ENCODE assay signal across 1 cellular context in the genomic region with DNA sequence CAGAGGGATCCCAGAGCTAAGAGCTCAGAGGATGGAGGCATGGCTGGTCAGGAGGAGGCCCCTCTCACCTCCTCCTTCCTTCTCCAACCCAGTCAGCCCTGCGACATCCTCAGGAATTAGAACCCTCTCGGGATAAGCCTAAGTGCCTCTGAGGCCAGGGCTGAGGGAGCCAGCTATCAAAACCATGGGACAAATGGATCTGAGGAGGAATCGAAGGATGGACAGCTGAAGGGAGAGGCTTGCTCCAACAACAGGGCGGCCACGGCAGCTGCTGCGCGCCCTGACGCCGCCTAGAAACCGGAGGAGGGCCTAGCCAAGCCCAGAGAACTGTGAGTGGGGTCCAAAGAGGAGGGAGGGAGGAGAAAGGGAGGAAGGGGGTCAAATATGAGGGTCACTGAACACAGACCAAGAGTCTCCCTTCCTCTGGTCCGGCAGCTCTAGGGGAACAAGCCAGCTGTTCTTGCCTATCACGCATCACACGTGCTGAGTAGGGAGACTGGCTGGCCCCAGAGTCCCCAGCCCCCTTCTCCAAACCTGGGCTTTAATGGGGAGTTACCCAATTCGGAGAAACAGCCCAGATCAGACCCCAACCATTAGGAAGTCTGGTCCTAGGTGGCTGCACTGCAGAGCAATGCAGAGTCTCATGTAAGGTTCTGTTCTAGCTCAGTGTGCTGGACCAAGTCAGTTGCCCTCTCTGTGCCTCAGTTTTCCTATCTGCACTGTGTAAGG.
TF ChIP-seq lines count a peak whose summit lies in the region.

No MANE protein-coding gene starts in this region.

TF ChIP-seq in WTC11, 78 proteins besides CTCF, POLR2A, EP300 and RAD21 (continued from another document):
- TF ChIP-seq, protein P1, sequence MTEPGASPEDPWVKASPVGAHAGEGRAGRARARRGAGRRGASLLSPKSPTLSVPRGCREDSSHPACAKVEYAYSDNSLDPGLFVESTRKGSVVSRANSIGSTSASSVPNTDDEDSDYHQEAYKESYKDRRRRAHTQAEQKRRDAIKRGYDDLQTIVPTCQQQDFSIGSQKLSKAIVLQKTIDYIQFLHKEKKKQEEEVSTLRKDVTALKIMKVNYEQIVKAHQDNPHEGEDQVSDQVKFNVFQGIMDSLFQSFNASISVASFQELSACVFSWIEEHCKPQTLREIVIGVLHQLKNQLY (CRISPR knock-in tag; IDR thresholded peaks at IDR 0.05): no peak
- TF ChIP-seq ZNF232 (CRISPR knock-in tag; IDR thresholded peaks at IDR 0.05) (no peak), MXD4 (CRISPR knock-in tag; IDR thresholded peaks at IDR 0.05; ENCODE audit: borderline replicate concordance) (no peak), EMX1 (CRISPR knock-in tag; IDR thresholded peaks at IDR 0.05) (no peak), SOX15 (CRISPR knock-in tag; IDR thresholded peaks at IDR 0.05) (no peak), JAZF1 (CRISPR knock-in tag; IDR thresholded peaks at IDR 0.05) (no peak), GABPB1 (CRISPR knock-in tag; IDR thresholded peaks at IDR 0.05) (no peak), ZNF138 (CRISPR knock-in tag; conservative IDR thresholded peaks at IDR 0.05) (no peak), CBFB (CRISPR knock-in tag; IDR thresholded peaks at IDR 0.05; ENCODE audit: low read depth) (no peak), HMGA2 (CRISPR knock-in tag; IDR thresholded peaks at IDR 0.05) (no peak), CREM (CRISPR knock-in tag; IDR thresholded peaks at IDR 0.05) (no peak), RELA (CRISPR knock-in tag; IDR thresholded peaks at IDR 0.05; ENCODE audit: borderline replicate concordance) (no peak)
- TF ChIP-seq, protein P2, sequence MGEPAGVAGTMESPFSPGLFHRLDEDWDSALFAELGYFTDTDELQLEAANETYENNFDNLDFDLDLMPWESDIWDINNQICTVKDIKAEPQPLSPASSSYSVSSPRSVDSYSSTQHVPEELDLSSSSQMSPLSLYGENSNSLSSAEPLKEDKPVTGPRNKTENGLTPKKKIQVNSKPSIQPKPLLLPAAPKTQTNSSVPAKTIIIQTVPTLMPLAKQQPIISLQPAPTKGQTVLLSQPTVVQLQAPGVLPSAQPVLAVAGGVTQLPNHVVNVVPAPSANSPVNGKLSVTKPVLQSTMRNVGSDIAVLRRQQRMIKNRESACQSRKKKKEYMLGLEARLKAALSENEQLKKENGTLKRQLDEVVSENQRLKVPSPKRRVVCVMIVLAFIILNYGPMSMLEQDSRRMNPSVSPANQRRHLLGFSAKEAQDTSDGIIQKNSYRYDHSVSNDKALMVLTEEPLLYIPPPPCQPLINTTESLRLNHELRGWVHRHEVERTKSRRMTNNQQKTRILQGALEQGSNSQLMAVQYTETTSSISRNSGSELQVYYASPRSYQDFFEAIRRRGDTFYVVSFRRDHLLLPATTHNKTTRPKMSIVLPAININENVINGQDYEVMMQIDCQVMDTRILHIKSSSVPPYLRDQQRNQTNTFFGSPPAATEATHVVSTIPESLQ (CRISPR knock-in tag; IDR thresholded peaks at IDR 0.05): no peak
- TF ChIP-seq, protein P3, sequence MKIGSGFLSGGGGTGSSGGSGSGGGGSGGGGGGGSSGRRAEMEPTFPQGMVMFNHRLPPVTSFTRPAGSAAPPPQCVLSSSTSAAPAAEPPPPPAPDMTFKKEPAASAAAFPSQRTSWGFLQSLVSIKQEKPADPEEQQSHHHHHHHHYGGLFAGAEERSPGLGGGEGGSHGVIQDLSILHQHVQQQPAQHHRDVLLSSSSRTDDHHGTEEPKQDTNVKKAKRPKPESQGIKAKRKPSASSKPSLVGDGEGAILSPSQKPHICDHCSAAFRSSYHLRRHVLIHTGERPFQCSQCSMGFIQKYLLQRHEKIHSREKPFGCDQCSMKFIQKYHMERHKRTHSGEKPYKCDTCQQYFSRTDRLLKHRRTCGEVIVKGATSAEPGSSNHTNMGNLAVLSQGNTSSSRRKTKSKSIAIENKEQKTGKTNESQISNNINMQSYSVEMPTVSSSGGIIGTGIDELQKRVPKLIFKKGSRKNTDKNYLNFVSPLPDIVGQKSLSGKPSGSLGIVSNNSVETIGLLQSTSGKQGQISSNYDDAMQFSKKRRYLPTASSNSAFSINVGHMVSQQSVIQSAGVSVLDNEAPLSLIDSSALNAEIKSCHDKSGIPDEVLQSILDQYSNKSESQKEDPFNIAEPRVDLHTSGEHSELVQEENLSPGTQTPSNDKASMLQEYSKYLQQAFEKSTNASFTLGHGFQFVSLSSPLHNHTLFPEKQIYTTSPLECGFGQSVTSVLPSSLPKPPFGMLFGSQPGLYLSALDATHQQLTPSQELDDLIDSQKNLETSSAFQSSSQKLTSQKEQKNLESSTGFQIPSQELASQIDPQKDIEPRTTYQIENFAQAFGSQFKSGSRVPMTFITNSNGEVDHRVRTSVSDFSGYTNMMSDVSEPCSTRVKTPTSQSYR (CRISPR knock-in tag; IDR thresholded peaks at IDR 0.05): no peak
- TF ChIP-seq, protein P4, sequence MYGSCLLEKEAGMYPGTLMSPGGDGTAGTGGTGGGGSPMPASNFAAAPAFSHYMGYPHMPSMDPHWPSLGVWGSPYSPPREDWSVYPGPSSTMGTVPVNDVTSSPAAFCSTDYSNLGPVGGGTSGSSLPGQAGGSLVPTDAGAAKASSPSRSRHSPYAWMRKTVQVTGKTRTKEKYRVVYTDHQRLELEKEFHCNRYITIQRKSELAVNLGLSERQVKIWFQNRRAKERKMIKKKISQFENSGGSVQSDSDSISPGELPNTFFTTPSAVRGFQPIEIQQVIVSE (CRISPR knock-in tag; IDR thresholded peaks at IDR 0.05; ENCODE audit: borderline replicate concordance): no peak
- TF ChIP-seq, protein P5, sequence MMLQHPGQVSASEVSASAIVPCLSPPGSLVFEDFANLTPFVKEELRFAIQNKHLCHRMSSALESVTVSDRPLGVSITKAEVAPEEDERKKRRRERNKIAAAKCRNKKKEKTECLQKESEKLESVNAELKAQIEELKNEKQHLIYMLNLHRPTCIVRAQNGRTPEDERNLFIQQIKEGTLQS (CRISPR knock-in tag; conservative IDR thresholded peaks at IDR 0.05): no peak
